11 cellular contexts compared by ENCODE assay signal in genomic region chr9:129664664-129665007, GRCh38. TPM values are rescaled to one million over a fixed set of nuclear protein-coding genes. Genes with fewer than 3 reads are reported as not detected.
DNase-seq lines count a peak whose midpoint lies in the region; ATAC-seq and TF ChIP-seq lines count a peak whose summit lies in the region.
"Had no signal": no experiment of that assay in that cellular context is flagged by ENCODE, and none has a peak within 500 bp of the region (broad histone marks: within the 10 kb centered on the region; RNA-seq: fewer than 3 reads in every experiment).

No MANE protein-coding gene starts in this region.

- H4K20me1 ChIP-seq in HCT116 (ENCODE audit: insufficient read depth), result no peaks in the 10 kb centered on the region

- no peaks in the 10 kb centered on the region for H3K9me3 ChIP-seq in A673 (ENCODE audit: low read depth, low read length, poor library complexity, severe bottlenecking)
- H3K9me3 ChIP-seq in HCT116 (ENCODE audit: control insufficient read depth in 1 of 2, insufficient read depth in 1 of 2, low read depth in 1 of 2, low read length in 2 of 2), result no peaks in the 10 kb centered on the region
- no peaks in the 10 kb centered on the region for H3K9me3 ChIP-seq in duodenal mucosa (ENCODE audit: control insufficient read depth in 1 of 2, low read length in 2 of 2)
- peaks cover 3% of the 10 kb centered on the region for H3K9me3 ChIP-seq in WERI-Rb-1 (ENCODE audit: severe bottlenecking)

- TF ChIP-seq CTCF in A673 (conservative IDR thresholded peaks at IDR 0.05; ENCODE audit: low read depth, low read length) (no peak), HCT116 (IDR thresholded peaks at IDR 0.05 in 2 of 3, conservative IDR thresholded peaks at IDR 0.05 in 1 of 3; ENCODE audit: borderline replicate concordance in 1 of 3, insufficient read depth in 1 of 3, low read depth in 2 of 3, low read length in 2 of 3) (no peak), nephron (IDR thresholded peaks at IDR 0.05; ENCODE audit: unreplicated experiment in 3 of 3) (no peak), WERI-Rb-1 (IDR thresholded peaks at IDR 0.05; ENCODE audit: low read depth, low read length) (no peak)

- TF ChIP-seq POLR2A in HCT116 (IDR thresholded peaks at IDR 0.05; ENCODE audit: borderline replicate concordance, extremely low read depth, insufficient read depth, insufficient read length), result no peak

- no peaks in the 10 kb centered on the region for H3K4me1 Mint-ChIP-seq in nephron

- H3K9me3 Mint-ChIP-seq in nephron, result peaks cover 4% of the 10 kb centered on the region

- no peak for DNase-seq in A673 (ENCODE audit: low spot score)
- no peak for DNase-seq in HCT116 (ENCODE audit: low read depth, low spot score)
- no peak for DNase-seq in AG08396 (ENCODE audit: low spot score)
- no peak for DNase-seq in WERI-Rb-1
- DNase-seq: NCI-H524 treated with DMSO at 0.1 percent for 48 hours had no signal

- H3K4me2 ChIP-seq in HCT116 (ENCODE audit: low read length), result peak overlapping the region; percentile 97

- intact Hi-C loops in A673 (cut with micrococcal nuclease; ENCODE audit: unreplicated experiment) (no loop called here), HCT116 (cut with micrococcal nuclease) (no loop called here)

- ATAC-seq in HCT116, result no peak
- no peak for ATAC-seq in HG03520 (IDR thresholded peaks at IDR 0.05; ENCODE audit: unreplicated experiment)
- ATAC-seq in GM18873 (IDR thresholded peaks at IDR 0.05; ENCODE audit: low FRiP score, unreplicated experiment), result no peak

- H3K4me1 ChIP-seq in A673 (ENCODE audit: insufficient read depth, low read length, poor library complexity, severe bottlenecking) (peaks cover 26% of the 10 kb centered on the region), HCT116 (ENCODE audit: control insufficient read depth in 1 of 2, insufficient read depth in 2 of 2, low read length in 2 of 2) (peaks cover 15 to 27% of the 10 kb centered on the region in 2 experiments), duodenal mucosa (ENCODE audit: control insufficient read depth in 1 of 2, insufficient read depth in 2 of 2, low read length in 2 of 2) (no peaks in the 10 kb centered on the region)

- H2AFZ ChIP-seq in HCT116 (ENCODE audit: low read depth, low read length, poor library complexity, severe bottlenecking), result no peak overlapping the region

- H3K36me3 ChIP-seq in A673 (ENCODE audit: insufficient read depth, low read length, poor library complexity, severe bottlenecking) (no peaks in the 10 kb centered on the region), HCT116 (ENCODE audit: control insufficient read depth in 1 of 2, insufficient read depth in 2 of 2, low read length in 2 of 2) (no peaks in the 10 kb centered on the region), duodenal mucosa (ENCODE audit: control insufficient read depth in 1 of 2, insufficient read depth in 2 of 2, low read length in 2 of 2) (no peaks in the 10 kb centered on the region), WERI-Rb-1 (no peaks in the 10 kb centered on the region)

- peaks cover 10% of the 10 kb centered on the region; the same call in 1 of the 2 replicates for H3K79me2 ChIP-seq in HCT116 (ENCODE audit: insufficient read depth, low read length)

- H3K27me3 Mint-ChIP-seq in nephron (ENCODE audit: low read depth), result peaks cover 79% of the 10 kb centered on the region

- H3K9me2 ChIP-seq in HCT116 (ENCODE audit: insufficient read depth), result no peaks in the 10 kb centered on the region

- peak overlapping the region; percentile 47 for H3K27ac ChIP-seq in A673 (ENCODE audit: low read depth, low read length, poor library complexity, severe bottlenecking)
- H3K27ac ChIP-seq in HCT116 (ENCODE audit: low read depth, low read length), result no peak overlapping the region
- H3K27ac ChIP-seq in duodenal mucosa (ENCODE audit: low read depth, low read length), result no peak overlapping the region
- no peak overlapping the region for H3K27ac ChIP-seq in WERI-Rb-1

- H3K4me3 Mint-ChIP-seq in nephron, result peak overlapping the region; percentile 80 to 83 (median 83)

- H3K36me3 Mint-ChIP-seq in nephron (ENCODE audit: low read depth), result no peaks in the 10 kb centered on the region

- TF ChIP-seq RAD21 in HCT116 (IDR thresholded peaks at IDR 0.05; ENCODE audit: low read depth), result no peak

- H3K9ac ChIP-seq in HCT116 (ENCODE audit: low read length) (peak overlapping the region; percentile 58; the same call in 1 of the 2 replicates), duodenal mucosa (ENCODE audit: low read depth in 1 of 2, low read length in 2 of 2) (no peak overlapping the region)

- H3K27me3 ChIP-seq in A673 (replicated peaks; ENCODE audit: insufficient read depth, low read depth, low read length, poor library complexity) (no peaks in the 10 kb centered on the region), HCT116 (ENCODE audit: insufficient read depth, low read length) (no peaks in the 10 kb centered on the region), duodenal mucosa (ENCODE audit: control insufficient read depth in 1 of 2, insufficient read depth in 2 of 2, low read length in 2 of 2) (peaks cover 11 to 14% of the 10 kb centered on the region in 2 donors), WERI-Rb-1 (ENCODE audit: insufficient read depth, low read depth, severe bottlenecking) (no peaks in the 10 kb centered on the region)

- H3K4me3 ChIP-seq in A673 (ENCODE audit: low read depth, low read length, poor library complexity, severe bottlenecking), result peak overlapping the region; percentile 54
- H3K4me3 ChIP-seq in HCT116 (replicated peaks in 1 of 2; ENCODE audit: low read depth in 1 of 2, low read length in 2 of 2), result peak overlapping the region; percentile 70 to 71
- peak overlapping the region; percentile 15 to 16 for H3K4me3 ChIP-seq in duodenal mucosa (ENCODE audit: low read depth in 1 of 2, low read length in 2 of 2)
- no peak overlapping the region for H3K4me3 ChIP-seq in WERI-Rb-1 (ENCODE audit: low read depth, low read length)

- POLR2A ChIA-PET in A673 (lab: Charles Lee; ENCODE audit: low non-redundant PET) (no interaction called here), HCT116 (lab: Charles Lee) (no interaction called here)

- RAD21 ChIA-PET in HCT116 (lab: Charles Lee; ENCODE audit: low non-redundant PET in 1 of 2, low total read pairs in 2 of 2, uncharacterized antibody in 2 of 2, unreplicated experiment in 2 of 2), result no interaction called here

- H3K27ac Mint-ChIP-seq in nephron, result no peak overlapping the region

- CTCF ChIA-PET in A673 (lab: Charles Lee) (interaction anchor here (0.5 kb wide), 1 partner anchor 238 kb away, joined by 3 read pairs; no protein-coding TSS in a partner anchor), HCT116 (lab: Charles Lee) (no interaction called here)

- no TSS peak for BruUV-seq in A673 (replicated peaks; lab: Mats Ljungman, UMichigan)
- no TSS peak for BruUV-seq in HCT116 (replicated peaks; lab: Mats Ljungman, UMichigan)

TF ChIP-seq in HCT116, 20 proteins besides CTCF, POLR2A, EP300 and RAD21 (continues in another document):
- TF ChIP-seq ATF3 (IDR thresholded peaks at IDR 0.05) (no peak), TCF7L2 (IDR thresholded peaks at IDR 0.05; ENCODE audit: borderline replicate concordance, extremely low read depth, insufficient read depth, insufficient read length) (no peak), FOSL1 (IDR thresholded peaks at IDR 0.05; ENCODE audit: low read depth) (no peak), REST (IDR thresholded peaks at IDR 0.05; ENCODE audit: low read depth) (no peak), SRF (IDR thresholded peaks at IDR 0.05; ENCODE audit: low read depth) (no peak), SP1 (IDR thresholded peaks at IDR 0.05; ENCODE audit: low read depth) (no peak), YY1 (IDR thresholded peaks at IDR 0.05; ENCODE audit: extremely low read depth, insufficient replicate concordance, low read depth, low read length) (no peak), SIN3A (IDR thresholded peaks at IDR 0.05; ENCODE audit: low read depth) (no peak), POLR2AphosphoS5 (IDR thresholded peaks at IDR 0.05; ENCODE audit: low read depth, low read length) (no peak)
- TF ChIP-seq, protein P1, sequence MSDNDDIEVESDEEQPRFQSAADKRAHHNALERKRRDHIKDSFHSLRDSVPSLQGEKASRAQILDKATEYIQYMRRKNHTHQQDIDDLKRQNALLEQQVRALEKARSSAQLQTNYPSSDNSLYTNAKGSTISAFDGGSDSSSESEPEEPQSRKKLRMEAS (IDR thresholded peaks at IDR 0.05), result no peak

RNA-seq across cellular contexts. Expression of gene PRRX2, which starts 0.8 kb away (rescaled TPM):
- total RNA-seq in A673 (2021) (12.7 and 16.6 TPM in 2 replicates), HCT116 (2021; ENCODE audit: unreplicated experiment) (25.5 TPM)
- 12.7 and 17.1 TPM in 2 replicates for polyA plus RNA-seq in HCT116 (2012)
- total RNA-seq: HT1080 had no signal

RNA-seq across cellular contexts. Expression of gene ASB6, which starts 22.7 kb away (rescaled TPM):
- total RNA-seq in A673 (2021) (30.4 and 36.5 TPM in 2 replicates), HCT116 (2021; ENCODE audit: unreplicated experiment) (21.6 TPM)
- 18.3 and 20.7 TPM in 2 replicates for polyA plus RNA-seq in HCT116 (2012)

RNA-seq across cellular contexts. Expression of gene NTMT1, which starts 38.7 kb away (rescaled TPM):
- total RNA-seq in A673 (2021) (82.8 and 87.1 TPM in 2 replicates), HCT116 (2021; ENCODE audit: unreplicated experiment) (84.8 TPM)
- 82.9 and 91.6 TPM in 2 replicates for polyA plus RNA-seq in HCT116 (2012)

RNA-seq across cellular contexts. Expression of gene C9orf50, which starts 43.7 kb away (rescaled TPM):
- total RNA-seq in A673 (2021) (0.28 TPM in 1 of 2 replicates, not detected in the other), HCT116 (2021; ENCODE audit: unreplicated experiment) (not detected)
- polyA plus RNA-seq in HCT116 (2012), result not detected in 2 replicates
- total RNA-seq: HT1080, temporal lobe had no signal
